ENCODE assay signal across 8 cellular contexts in the genomic region with DNA sequence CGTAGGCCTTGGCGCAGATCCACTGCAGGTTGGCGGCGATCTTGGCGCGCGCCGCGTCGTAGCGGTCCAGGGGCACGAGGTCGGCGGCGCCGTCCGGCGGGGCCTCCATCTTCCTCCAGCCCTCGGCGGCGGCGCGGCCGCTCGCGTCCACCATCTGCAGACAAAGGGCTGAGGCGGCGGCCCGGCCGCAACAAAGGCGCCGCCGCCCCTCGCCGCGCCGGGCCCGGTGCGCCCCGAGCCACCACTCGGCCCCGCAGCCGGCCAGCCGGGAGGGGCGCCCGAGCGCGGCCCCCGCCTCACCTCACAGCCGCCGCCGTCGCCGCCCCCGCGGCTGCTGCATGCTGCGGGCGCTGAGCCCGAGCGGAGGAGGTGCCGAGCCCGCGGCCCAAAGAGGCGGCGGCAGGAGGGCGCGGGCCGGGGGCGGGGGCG. TPM values are rescaled to one million over a fixed set of nuclear protein-coding genes. Genes with fewer than 3 reads are reported as not detected.
DNase-seq lines count a peak whose midpoint lies in the region; ATAC-seq and TF ChIP-seq lines count a peak whose summit lies in the region.

No MANE protein-coding gene starts in this region.

- peaks cover 6% of the 10 kb centered on the region for H3K9me3 Mint-ChIP-seq in activated T-cell treated with anti-CD3 and anti-CD28 coated beads, Interleukin-2, amount 50 U/mL, for 4 hours
- H3K9me3 Mint-ChIP-seq in stimulated activated memory B cell treated with anti-CD40 and anti-IgM and Interleukin-4, amounts not matched to agents 10 μg/mL and 1 μg/mL and 100 μg/mL, for 72 hours, result peaks cover 6% of the 10 kb centered on the region

- no peaks in the 10 kb centered on the region for H3K27me3 ChIP-seq in heart right ventricle

- no peak overlapping the region for H3K4me3 Mint-ChIP-seq in activated T-cell treated with anti-CD3 and anti-CD28 coated beads, Interleukin-2, amount 50 U/mL, for 4 hours
- peak overlapping the region; percentile 67 for H3K4me3 Mint-ChIP-seq in stimulated activated memory B cell treated with anti-CD40 and anti-IgM and Interleukin-4, amounts not matched to agents 10 μg/mL and 1 μg/mL and 100 μg/mL, for 72 hours

- H3K4me1 ChIP-seq in heart right ventricle, result peaks cover 4 to 63% (median 55%) of the 10 kb centered on the region in 9 donors

- no peak overlapping the region for H3K27ac Mint-ChIP-seq in stimulated activated memory B cell treated with anti-CD40 and anti-IgM and Interleukin-4, amounts not matched to agents 10 μg/mL and 1 μg/mL and 100 μg/mL, for 72 hours

- peak overlapping the region in 7 of 10 donors; percentile 26 to 83 (median 56) for H3K27ac ChIP-seq in heart right ventricle

- intact Hi-C loops in heart right ventricle (cut with DNase I), result loop anchor here in 6 of 10 donors (2.0 to 5.0 kb wide), 7 partner anchors 35 to 210 kb away; a partner anchor contains a TSS

- H3K4me1 Mint-ChIP-seq in activated T-cell treated with anti-CD3 and anti-CD28 coated beads, Interleukin-2, amount 50 U/mL, for 4 hours (ENCODE audit: low read depth), result peaks cover 65% of the 10 kb centered on the region
- peaks cover 67% of the 10 kb centered on the region for H3K4me1 Mint-ChIP-seq in stimulated activated memory B cell treated with anti-CD40 and anti-IgM and Interleukin-4, amounts not matched to agents 10 μg/mL and 1 μg/mL and 100 μg/mL, for 72 hours

- H3K36me3 ChIP-seq in heart right ventricle, result peaks cover 0 to 22% (median 0%) of the 10 kb centered on the region in 9 donors

- WGBS in heart right ventricle, 2 donors, result 1% methylated on average over 20 to 70 of the region's 70 CpGs

- in situ Hi-C loops in GM13977 (cut with MboI; ENCODE audit: low pct_unique_long_range_greater_than_20kb, low sequenced_read_pairs, unreplicated experiment), result no loop called here

- peak; percentile 28 for ATAC-seq in activated T-cell treated with anti-CD3 and anti-CD28 coated beads, Interleukin-2, amount 50 U/mL, for 4 hours
- no peak for ATAC-seq in heart right ventricle
- peak; percentile 39 for ATAC-seq in stimulated activated memory B cell treated with anti-CD40 and anti-IgM and Interleukin-4, amounts not matched to agents 10 μg/mL and 1 μg/mL and 100 μg/mL, for 72 hours

- DNase-seq in activated T-cell treated with anti-CD3 and anti-CD28 coated beads, Interleukin-2, amount 50 U/mL, for 4 hours, result no peak
- DNase-seq in activated T-cell treated with anti-CD3 and anti-CD28 coated beads for 4 hours (no peak), HFF-Myc (ENCODE audit: extremely low read depth, low read depth) (no peak), RKO (ENCODE audit: low spot score) (peak; percentile 64), heart right ventricle (no peak), mucosa of gallbladder (ENCODE audit: low spot score) (no peak), GM13977 (ENCODE audit: low spot score) (no peak)

- no peaks in the 10 kb centered on the region for H3K27me3 Mint-ChIP-seq in activated T-cell treated with anti-CD3 and anti-CD28 coated beads, Interleukin-2, amount 50 U/mL, for 4 hours (ENCODE audit: low read depth)
- no peaks in the 10 kb centered on the region for H3K27me3 Mint-ChIP-seq in stimulated activated memory B cell treated with anti-CD40 and anti-IgM and Interleukin-4, amounts not matched to agents 10 μg/mL and 1 μg/mL and 100 μg/mL, for 72 hours

- H3K36me3 Mint-ChIP-seq in activated T-cell treated with anti-CD3 and anti-CD28 coated beads, Interleukin-2, amount 50 U/mL, for 4 hours (ENCODE audit: insufficient read depth), result peaks cover 26% of the 10 kb centered on the region
- peaks cover 45% of the 10 kb centered on the region for H3K36me3 Mint-ChIP-seq in stimulated activated memory B cell treated with anti-CD40 and anti-IgM and Interleukin-4, amounts not matched to agents 10 μg/mL and 1 μg/mL and 100 μg/mL, for 72 hours

- peak overlapping the region; percentile 50 for H3K4me3 ChIP-seq in HFF-Myc (replicated peaks; ENCODE audit: low read depth, low read length)
- peak overlapping the region; percentile 49 to 78 (median 65) for H3K4me3 ChIP-seq in heart right ventricle

- H3K9me3 ChIP-seq in heart right ventricle, result peaks cover 0 to 7% (median 0%) of the 10 kb centered on the region in 11 donors

- no peak for TF ChIP-seq CTCF in HFF-Myc (IDR thresholded peaks at IDR 0.05; ENCODE audit: low read depth, low read length, missing control alignments)
- TF ChIP-seq CTCF in heart right ventricle (IDR thresholded peaks at IDR 0.05), result no peak
- no peak for TF ChIP-seq CTCF in GM13977 (IDR thresholded peaks at IDR 0.05; ENCODE audit: extremely low read depth, insufficient read depth, missing control alignments)

RNA-seq across cellular contexts. Expression of a gene that starts 0.3 kb away (rescaled TPM):
- 10 to 100 TPM; 26.7 to 37.4 (median 29.2) TPM for total RNA-seq in activated T-cell treated with anti-CD3 and anti-CD28 coated beads, Interleukin-2, amount 50 U/mL, for 4 hours
- 10 to 100 TPM; 15.6 to 25.0 (median 20.6) TPM for total RNA-seq in heart right ventricle
- polyA plus RNA-seq in heart right ventricle, result 10 to 100 TPM in 1 of 2 donors, 1 to 10 TPM in 1; 6.7 to 10.5 TPM
- 24.4 TPM for total RNA-seq in mucosa of gallbladder

RNA-seq across cellular contexts. Expression of a gene that starts 54.2 kb away (rescaled TPM):
- total RNA-seq in activated T-cell treated with anti-CD3 and anti-CD28 coated beads, Interleukin-2, amount 50 U/mL, for 4 hours, result 10 to 100 TPM; 30.4 to 33.4 (median 31.4) TPM
- total RNA-seq in heart right ventricle (100 to 1,000 TPM in 2 of 10 donors, 10 to 100 TPM in 8; 73.8 to 138 (median 85.4) TPM), mucosa of gallbladder (35.0 TPM)
- 100 to 1,000 TPM in 1 of 2 donors, 10 to 100 TPM in 1; 83.8 to 172 TPM for polyA plus RNA-seq in heart right ventricle

Comparison
In these comparisons a context has a peak if more than half of its experiments do, and no peak if none do; other contexts are left out.
1. ATAC-seq: peak in activated T-cell treated with anti-CD3 and anti-CD28 coated beads, Interleukin-2, amount 50 U/mL, for 4 hours (2 of 2) and stimulated activated memory B cell treated with anti-CD40 and anti-IgM and Interleukin-4, amounts not matched to agents 10 μg/mL and 1 μg/mL and 100 μg/mL, for 72 hours (single experiment); none in heart right ventricle (0 of 8).